20 cellular contexts compared by ENCODE assay signal in the genomic region with DNA sequence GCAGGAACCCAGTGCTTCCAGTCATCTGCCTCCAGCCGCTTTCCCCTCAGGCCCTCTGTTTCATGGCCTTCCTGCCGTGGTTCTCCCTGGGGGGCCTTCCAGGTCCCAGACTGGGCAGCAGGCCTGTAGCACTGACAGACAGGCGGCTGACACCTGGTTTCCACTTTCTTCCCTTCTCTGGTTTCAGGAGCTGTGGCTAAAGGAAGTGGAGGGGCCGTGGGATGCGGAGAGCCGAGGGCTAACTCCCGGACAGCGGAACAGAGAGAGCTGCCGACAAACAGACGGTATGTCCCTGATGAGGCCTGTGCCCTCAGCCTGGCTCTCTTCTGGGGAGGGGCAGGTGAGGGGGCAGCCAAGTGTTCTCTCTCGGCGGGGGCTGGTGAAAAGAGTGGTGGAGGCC. TPM values are rescaled to one million over a fixed set of nuclear protein-coding genes. Genes with fewer than 3 reads are reported as not detected.
DNase-seq lines count a peak whose midpoint lies in the region; ATAC-seq and TF ChIP-seq lines count a peak whose summit lies in the region.
"Had no signal": no experiment of that assay in that cellular context is flagged by ENCODE, and none has a peak within 500 bp of the region (broad histone marks: within the 10 kb centered on the region; RNA-seq: fewer than 3 reads in every experiment).

No MANE protein-coding gene starts in this region.

- no peak overlapping the region for H3K4me3 Mint-ChIP-seq in nephron progenitor cell
- no peak overlapping the region for H3K4me3 Mint-ChIP-seq in stimulated activated naive B cell treated with anti-CD40 and anti-IgM and Interleukin-4, amounts not matched to agents 10 μg/mL and 1 μg/mL and 100 μg/mL, for 72 hours

- no peaks in the 10 kb centered on the region for H3K27me3 ChIP-seq in left ventricle myocardium inferior (ENCODE audit: low read depth)
- H3K27me3 ChIP-seq: Peyer's patch, SJCRH30 had no signal

- intact Hi-C loops in left ventricle myocardium inferior (cut with micrococcal nuclease), result loop anchor here (10.0 kb wide), 1 partner anchor 113 kb away; no protein-coding TSS in a partner anchor
- intact Hi-C loops in cardiac septum (cut with DNase I), result loop anchor here (2.0 kb wide), 1 partner anchor 43 kb away; the partner anchor contains the start of gene DLK2

- H3K36me3 ChIP-seq in left ventricle myocardium inferior, result peaks cover 47% of the 10 kb centered on the region

- no peak for ATAC-seq in stimulated activated naive B cell treated with anti-CD40 and anti-IgM and Interleukin-4, amounts not matched to agents 10 μg/mL and 1 μg/mL and 100 μg/mL, for 72 hours (replicated peaks)
- ATAC-seq in HG03460 (IDR thresholded peaks at IDR 0.05; ENCODE audit: unreplicated experiment), result no peak
- ATAC-seq: HCT116 had no signal

- H3K27me3 Mint-ChIP-seq in nephron progenitor cell (ENCODE audit: low read depth, poor library complexity), result no peaks in the 10 kb centered on the region
- H3K27me3 Mint-ChIP-seq in stimulated activated naive B cell treated with anti-CD40 and anti-IgM and Interleukin-4, amounts not matched to agents 10 μg/mL and 1 μg/mL and 100 μg/mL, for 72 hours, result no peaks in the 10 kb centered on the region

- peaks cover 19% of the 10 kb centered on the region for H3K36me3 Mint-ChIP-seq in nephron progenitor cell (ENCODE audit: low read depth)
- peaks cover 30 to 41% of the 10 kb centered on the region in 2 donors for H3K36me3 Mint-ChIP-seq in stimulated activated naive B cell treated with anti-CD40 and anti-IgM and Interleukin-4, amounts not matched to agents 10 μg/mL and 1 μg/mL and 100 μg/mL, for 72 hours

- peak overlapping the region; percentile 91 for H3K27ac Mint-ChIP-seq in nephron progenitor cell
- peak overlapping the region; percentile 25 for H3K27ac Mint-ChIP-seq in stimulated activated naive B cell treated with anti-CD40 and anti-IgM and Interleukin-4, amounts not matched to agents 10 μg/mL and 1 μg/mL and 100 μg/mL, for 72 hours

- H3K4me1 Mint-ChIP-seq in nephron progenitor cell, result peaks cover 31% of the 10 kb centered on the region
- peaks cover 6 to 20% of the 10 kb centered on the region in 2 donors for H3K4me1 Mint-ChIP-seq in stimulated activated naive B cell treated with anti-CD40 and anti-IgM and Interleukin-4, amounts not matched to agents 10 μg/mL and 1 μg/mL and 100 μg/mL, for 72 hours

- H3K27ac ChIP-seq in left ventricle myocardium inferior (replicated peaks) (peak overlapping the region; percentile 18), angular gyrus (ENCODE audit: low read depth, low read length) (peak overlapping the region; percentile 34)
- H3K27ac ChIP-seq: C4-2B, Peyer's patch, SJCRH30 had no signal

- no peaks in the 10 kb centered on the region for H3K9me3 ChIP-seq in left ventricle myocardium inferior (replicated peaks)
- H3K9me3 ChIP-seq: Peyer's patch, SJCRH30 had no signal

- peaks cover 7% of the 10 kb centered on the region for H3K4me1 ChIP-seq in left ventricle myocardium inferior

- TF ChIP-seq CTCF in left ventricle myocardium inferior (IDR thresholded peaks at IDR 0.05; ENCODE audit: borderline replicate concordance) (no peak), nephron progenitor cell (IDR thresholded peaks at IDR 0.05) (no peak)

- H3K4me3 ChIP-seq in left ventricle myocardium inferior, result no peak overlapping the region
- H3K4me3 ChIP-seq: Peyer's patch, SJCRH30 had no signal

- no peaks in the 10 kb centered on the region for H3K9me3 Mint-ChIP-seq in nephron progenitor cell
- H3K9me3 Mint-ChIP-seq in stimulated activated naive B cell treated with anti-CD40 and anti-IgM and Interleukin-4, amounts not matched to agents 10 μg/mL and 1 μg/mL and 100 μg/mL, for 72 hours, result no peaks in the 10 kb centered on the region

- DNase-seq in left ventricle myocardium inferior, result no peak
- DNase-seq in cardiac septum (ENCODE audit: low spot score), result no peak
- DNase-seq in nephron progenitor cell, result no peak
- DNase-seq in stimulated activated naive B cell treated with anti-CD40 and anti-IgM and Interleukin-4, amounts not matched to agents 10 μg/mL and 1 μg/mL and 100 μg/mL, for 72 hours, result no peak
- DNase-seq in stimulated activated CD4-positive, alpha-beta T cell treated with anti-CD3 and anti-CD28 coated beads, Interleukin-2, amount 100 ng/mL, for 24 hours, result no peak
- DNase-seq in activated T-cell treated with anti-CD3 and anti-CD28 coated beads, Interleukin-2, amount 50 U/mL, for 48 hours, result no peak
- DNase-seq: GDM1, KBM-7, NCI-H1105, NCI-H146, NCI-H2029, NCI-H345, NCI-H524 treated with DMSO at 0.1 percent for 48 hours, NCI-H82, Peyer's patch had no signal

RNA-seq across cellular contexts. Expression of gene LRRC73, which starts 12.5 kb away (rescaled TPM):
- total RNA-seq in left ventricle myocardium inferior, result 1.6 TPM
- total RNA-seq in cardiac septum, result 1.5 TPM

RNA-seq across cellular contexts. Expression of gene YIPF3, which starts 19.0 kb away (rescaled TPM):
- 69.9 TPM for total RNA-seq in left ventricle myocardium inferior
- total RNA-seq in cardiac septum, result 65.7 TPM

RNA-seq across cellular contexts. Expression of gene POLR1C, which starts 19.2 kb away (rescaled TPM):
- total RNA-seq in left ventricle myocardium inferior (14.7 TPM), cardiac septum (14.8 TPM)

RNA-seq across cellular contexts. Expression of gene TJAP1, which starts 20.3 kb away (rescaled TPM):
- 24.1 TPM for total RNA-seq in left ventricle myocardium inferior
- total RNA-seq in cardiac septum, result 25.1 TPM

RNA-seq across cellular contexts. Expression of gene DLK2, which starts 42.3 kb away (rescaled TPM):
- total RNA-seq in left ventricle myocardium inferior, result 3.3 TPM
- 2.9 TPM for total RNA-seq in cardiac septum
- total RNA-seq: Peyer's patch had no signal
